Comparison of ENCODE assay signal across 8 cellular contexts in genomic region chr15:72474466-72474911, GRCh38. TPM values are rescaled to one million over a fixed set of nuclear protein-coding genes. Genes with fewer than 3 reads are reported as not detected.
DNase-seq lines count a peak whose midpoint lies in the region; ATAC-seq and TF ChIP-seq lines count a peak whose summit lies in the region.

No MANE protein-coding gene starts in this region.

- H3K27me3 ChIP-seq in gastroesophageal sphincter = no peaks in the 10 kb centered on the region

- H3K4me1 Mint-ChIP-seq in progenitor cell of endocrine pancreas (ENCODE audit: low read depth) = peaks cover 22% of the 10 kb centered on the region

- TF ChIP-seq CTCF in GM12865 (IDR thresholded peaks at IDR 0.05; ENCODE audit: insufficient read depth, low read depth, low read length, missing control alignments) (no peak), VCaP (conservative IDR thresholded peaks at IDR 0.05) (no peak), gastroesophageal sphincter (IDR thresholded peaks at IDR 0.05) (no peak), progenitor cell of endocrine pancreas (IDR thresholded peaks at IDR 0.05; ENCODE audit: unreplicated experiment) (no peak)

- H3K4me3 Mint-ChIP-seq in progenitor cell of endocrine pancreas (ENCODE audit: low read depth) = peak overlapping the region; percentile 94

- H3K4me3 ChIP-seq in GM12865 (ENCODE audit: low read depth, low read length) (peak overlapping the region; percentile 99), gastroesophageal sphincter (peak overlapping the region; percentile 73 to 95)

- TF ChIP-seq POLR2A in gastroesophageal sphincter (IDR thresholded peaks at IDR 0.05) = no peak

- no peaks in the 10 kb centered on the region for H3K9me3 ChIP-seq in gastroesophageal sphincter

- H3K9me3 Mint-ChIP-seq in progenitor cell of endocrine pancreas (ENCODE audit: low read depth) = no peaks in the 10 kb centered on the region

- H3K27ac Mint-ChIP-seq in progenitor cell of endocrine pancreas = peak overlapping the region; percentile 100

- no peak for TF ChIP-seq EP300 in gastroesophageal sphincter (IDR thresholded peaks at IDR 0.05)

- H3K27ac ChIP-seq in VCaP (peak overlapping the region; percentile 98), gastroesophageal sphincter (peak overlapping the region; percentile 93 to 100 (median 98))

- peaks cover 4 to 55% (median 30%) of the 10 kb centered on the region in 3 donors for H3K4me1 ChIP-seq in gastroesophageal sphincter

- peaks cover 0 to 19% of the 10 kb centered on the region in 2 donors for H3K36me3 ChIP-seq in gastroesophageal sphincter

- WGBS in gastroesophageal sphincter (ENCODE audit: low coverage in 1 of 2), 2 donors = no CpG with 5 or more reads among the region's 67 CpGs

- no peaks in the 10 kb centered on the region for H3K27me3 Mint-ChIP-seq in progenitor cell of endocrine pancreas

- H3K36me3 Mint-ChIP-seq in progenitor cell of endocrine pancreas (ENCODE audit: insufficient read depth) = peaks cover 19% of the 10 kb centered on the region

- DNase-seq in GM12865 (ENCODE audit: low read depth) = no peak
- DNase-seq in progenitor cell of endocrine pancreas (ENCODE audit: low spot score, unreplicated experiment) = no peak
- no peak for DNase-seq in NOMO-1 treated with dmso at 0.1 percent for 144 hours (lab: John Stamatoyannopoulos, UW; ENCODE audit: unreplicated experiment)
- DNase-seq in Kasumi-1 (lab: John Stamatoyannopoulos, UW) = no peak
- no peak for DNase-seq in SHP77 treated with DMSO at 0.1 percent for 48 hours (lab: John Stamatoyannopoulos, UW)

- ATAC-seq in HG02610 (IDR thresholded peaks at IDR 0.05; ENCODE audit: unreplicated experiment) (peak; percentile 28), gastroesophageal sphincter (peak; percentile 59)

RNA-seq across cellular contexts. Expression of gene ARIH1, which starts 0.4 kb away (rescaled TPM):
- 10 to 100 TPM; 45.4 to 65.3 (median 56.4) TPM for total RNA-seq in gastroesophageal sphincter
- total RNA-seq in progenitor cell of endocrine pancreas = 171 and 202 TPM in 2 replicates
